In the genomic region with DNA sequence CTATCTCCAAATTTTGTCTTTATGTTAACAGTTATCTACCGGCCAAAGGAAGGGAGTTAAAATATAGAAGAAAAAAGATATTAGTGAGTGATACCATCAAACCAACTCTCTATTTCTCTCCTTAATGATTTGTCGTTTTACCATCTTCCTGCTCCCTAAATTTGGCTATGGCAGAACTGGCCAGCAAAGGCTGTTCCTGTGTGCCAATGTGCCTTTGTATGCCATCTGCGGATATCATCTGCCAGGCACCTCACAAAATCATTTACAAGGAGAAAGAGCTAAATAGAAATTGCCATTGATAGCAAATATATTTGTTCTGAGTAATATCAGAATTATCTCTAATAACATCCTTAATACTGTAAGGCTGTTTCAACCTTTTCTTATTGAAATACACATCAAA, we compare ENCODE assay signal across 25 cellular contexts. TPM values are rescaled to one million over a fixed set of nuclear protein-coding genes. Genes with fewer than 3 reads are reported as not detected.
"Had no signal": no experiment of that assay in that cellular context is flagged by ENCODE, and none has a peak within 500 bp of the region (broad histone marks: within the 10 kb centered on the region; RNA-seq: fewer than 3 reads in every experiment).

No MANE protein-coding gene starts in this region.

- H3K36me3 Mint-ChIP-seq: activated naive CD8-positive, alpha-beta T cell; stimulated activated memory B cell treated with anti-CD40 and anti-IgM and Interleukin-4, amounts not matched to agents 10 μg/mL and 1 μg/mL and 100 μg/mL, for 72 hours had no signal

- H3K4me1 ChIP-seq: parathyroid adenoma, psoas muscle, sigmoid colon, stomach, suprapubic skin, tibial artery, upper lobe of right lung had no signal

- H3K4me3 Mint-ChIP-seq: activated naive CD8-positive, alpha-beta T cell; activated T-cell treated with anti-CD3 and anti-CD28 coated beads, Interleukin-2, amount 50 U/mL, for 72 hours; nephron progenitor cell; stimulated activated memory B cell treated with anti-CD40 and anti-IgM and Interleukin-4, amounts not matched to agents 10 μg/mL and 1 μg/mL and 100 μg/mL, for 72 hours; T-helper 1 cell treated with Interleukin-12 subunit alpha and Interleukin-12 subunit beta and Interleukin-4 antibody, amounts not matched to agents 30 μg/mL and 1 μg/mL, for 36 hours had no signal

- H3K4me3 ChIP-seq: psoas muscle, sigmoid colon, stomach, suprapubic skin, tibial artery, upper lobe of right lung had no signal

- H3K4me1 Mint-ChIP-seq: stimulated activated memory B cell treated with anti-CD40 and anti-IgM and Interleukin-4, amounts not matched to agents 10 μg/mL and 1 μg/mL and 100 μg/mL, for 72 hours had no signal

- H3K36me3 ChIP-seq: sigmoid colon, stomach, suprapubic skin, tibial artery, upper lobe of right lung had no signal

- H3K27me3 Mint-ChIP-seq: activated naive CD8-positive, alpha-beta T cell; stimulated activated memory B cell treated with anti-CD40 and anti-IgM and Interleukin-4, amounts not matched to agents 10 μg/mL and 1 μg/mL and 100 μg/mL, for 72 hours had no signal

- ATAC-seq: activated T-cell treated with anti-CD3 and anti-CD28 coated beads, Interleukin-2, amount 50 U/mL, for 72 hours; left colon; psoas muscle; stimulated activated memory B cell treated with anti-CD40 and anti-IgM and Interleukin-4, amounts not matched to agents 10 μg/mL and 1 μg/mL and 100 μg/mL, for 72 hours; upper lobe of right lung had no signal

- H3K27ac Mint-ChIP-seq: activated naive CD8-positive, alpha-beta T cell; activated T-cell treated with anti-CD3 and anti-CD28 coated beads, Interleukin-2, amount 50 U/mL, for 72 hours; nephron progenitor cell; stimulated activated memory B cell treated with anti-CD40 and anti-IgM and Interleukin-4, amounts not matched to agents 10 μg/mL and 1 μg/mL and 100 μg/mL, for 72 hours; T-helper 1 cell treated with Interleukin-12 subunit alpha and Interleukin-12 subunit beta and Interleukin-4 antibody, amounts not matched to agents 30 μg/mL and 1 μg/mL, for 36 hours had no signal

- DNase-seq: activated CD4-positive, alpha-beta T cell treated with anti-CD3 and anti-CD28 coated beads for 4 hours; activated CD4-positive, alpha-beta T cell treated with anti-CD3 and anti-CD28 coated beads, Interleukin-2, amount 50 U/mL, for 4 hours; activated naive CD4-positive, alpha-beta T cell; activated T-cell treated with anti-CD3 and anti-CD28 coated beads for 4 hours; activated T-cell treated with anti-CD3 and anti-CD28 coated beads, Interleukin-2, amount 50 U/mL, for 72 hours; islet precursor cell; left colon; mammary epithelial cell; nephron progenitor cell; nucleus accumbens; psoas muscle; sigmoid colon; small intestine; stimulated activated CD4-positive, alpha-beta T cell treated with anti-CD3 and anti-CD28 coated beads, Interleukin-4, amount 100 ng/mL, for 4 hours; stimulated activated CD8-positive, alpha-beta memory T cell treated with anti-CD3 and anti-CD28 coated beads, Interleukin-4, amount 100 ng/mL, for 48 hours; stomach; T-helper 9 cell; tibial artery; upper lobe of right lung had no signal

- H3K9ac ChIP-seq: parathyroid adenoma had no signal

- H3K27me3 ChIP-seq: sigmoid colon, stomach, suprapubic skin, tibial artery, upper lobe of right lung had no signal

- H3K27ac ChIP-seq: parathyroid adenoma, psoas muscle, sigmoid colon, stomach, suprapubic skin, tibial artery, upper lobe of right lung, VCaP had no signal

- H3K9me3 ChIP-seq: psoas muscle, sigmoid colon, stomach, suprapubic skin, tibial artery, upper lobe of right lung had no signal

- H3K9me3 Mint-ChIP-seq: nephron progenitor cell; stimulated activated memory B cell treated with anti-CD40 and anti-IgM and Interleukin-4, amounts not matched to agents 10 μg/mL and 1 μg/mL and 100 μg/mL, for 72 hours; T-helper 1 cell treated with Interleukin-12 subunit alpha and Interleukin-12 subunit beta and Interleukin-4 antibody, amounts not matched to agents 30 μg/mL and 1 μg/mL, for 36 hours had no signal

RNA-seq across cellular contexts. Expression of gene GPM6A, which starts 22.4 kb away (rescaled TPM):
- total RNA-seq: activated T-cell treated with anti-CD3 and anti-CD28 coated beads, Interleukin-2, amount 50 U/mL, for 72 hours; mammary epithelial cell had no signal
